Comparison of ENCODE assay signal across 6 cellular contexts in genomic region chrX:153875391-153876111, GRCh38.
A peak's percentile ranks its signal among the peaks of the same experiment; 100 is the strongest.
DNase-seq lines count a peak whose midpoint lies in the region; ATAC-seq lines count a peak whose summit lies in the region.

No MANE protein-coding gene starts in this region.

- H3K4me1 ChIP-seq in iPS-20b (ENCODE audit: insufficient read depth, low read length) = peaks cover 17% of the 10 kb centered on the region

- DNase-seq in LoVo (ENCODE audit: low spot score) (peak; percentile 35), activated T-cell treated with anti-CD3 and anti-CD28 coated beads for 24 hours (ENCODE audit: low read depth) (peak; percentile 44)
- DNase-seq in stimulated activated CD8-positive, alpha-beta memory T cell treated with anti-CD3 and anti-CD28 coated beads, Interleukin-7, amount 100 ng/mL, for 24 hours (ENCODE audit: low read depth) = peak; percentile 37

- no peak overlapping the region for H3K9ac ChIP-seq in iPS-20b (ENCODE audit: low read depth, low read length)

- peak overlapping the region; percentile 45; the same call in 1 of the 2 replicates for H3K4me3 ChIP-seq in iPS-20b (ENCODE audit: low read length)

- no peaks in the 10 kb centered on the region for H3K9me3 ChIP-seq in iPS-20b (ENCODE audit: insufficient read depth, low read depth, low read length)

- H3K27ac ChIP-seq in iPS-20b (ENCODE audit: low read length) = no peak overlapping the region

- ATAC-seq in GM21390 (IDR thresholded peaks at IDR 0.05; ENCODE audit: unreplicated experiment) (no peak), HG03571 (IDR thresholded peaks at IDR 0.05; ENCODE audit: unreplicated experiment) (no peak)

- H3K27me3 ChIP-seq in iPS-20b (ENCODE audit: insufficient read depth, low read length) = peaks cover 9% of the 10 kb centered on the region; the same call in 1 of the 2 replicates

- H3K36me3 ChIP-seq in iPS-20b (ENCODE audit: insufficient read depth, low read depth, low read length) = no peaks in the 10 kb centered on the region
